10 cellular contexts compared by ENCODE assay signal in the genomic region with DNA sequence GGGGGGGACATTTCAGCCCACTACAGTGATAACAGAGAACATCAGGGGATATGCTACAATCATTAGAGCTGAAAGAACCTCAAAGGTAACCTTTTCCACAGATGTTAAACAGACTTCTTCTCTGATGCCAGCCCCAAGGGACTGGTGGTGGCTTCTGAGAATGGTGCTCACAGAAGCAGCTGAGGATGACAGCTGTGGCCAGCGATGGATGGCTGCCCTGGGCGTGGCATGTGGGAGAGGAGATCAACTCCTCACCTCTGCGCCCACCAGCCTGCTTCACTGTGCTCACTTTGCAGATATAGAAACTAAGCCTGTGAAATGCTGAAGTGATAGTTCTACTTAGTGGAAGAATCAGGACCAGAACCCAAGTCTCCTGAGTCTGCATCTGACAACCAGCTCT. TPM values are rescaled to one million over a fixed set of nuclear protein-coding genes. Genes with fewer than 3 reads are reported as not detected.
A peak's percentile ranks its signal among the peaks of the same experiment; 100 is the strongest.
DNase-seq lines count a peak whose midpoint lies in the region; ATAC-seq and TF ChIP-seq lines count a peak whose summit lies in the region.
"Had no signal": no experiment of that assay in that cellular context is flagged by ENCODE, and none has a peak within 500 bp of the region (broad histone marks: within the 10 kb centered on the region; RNA-seq: fewer than 3 reads in every experiment).

No MANE protein-coding gene starts in this region.

- H3K9me2 ChIP-seq in DOHH2 (replicated peaks; ENCODE audit: control insufficient read depth, low read length) = no peaks in the 10 kb centered on the region

- DNase-seq in SJCRH30 (peak; percentile 68 to 71), DMS153 treated with DMSO at 0.1 percent for 48 hours (lab: John Stamatoyannopoulos, UW; ENCODE audit: unreplicated experiment) (no peak), HPDE6-E6E7 (ENCODE audit: extremely low spot score) (no peak), NOMO-1 treated with dmso at 0.1 percent for 144 hours (lab: John Stamatoyannopoulos, UW; ENCODE audit: unreplicated experiment) (no peak), SKM-1 (lab: John Stamatoyannopoulos, UW; ENCODE audit: unreplicated experiment) (no peak)

- H3K9me3 ChIP-seq in DOHH2 (ENCODE audit: control insufficient read depth, insufficient read depth, low read length) (peaks cover 12% of the 10 kb centered on the region; the same call in 1 of the 2 replicates), SJCRH30 (replicated peaks) (no peaks in the 10 kb centered on the region)
- H3K9me3 ChIP-seq: esophagus muscularis mucosa had no signal

- H3K4me3 ChIP-seq in DOHH2 (ENCODE audit: low read length) (peak overlapping the region; percentile 53), SJCRH30 (no peak overlapping the region)
- H3K4me3 ChIP-seq: esophagus muscularis mucosa had no signal

- H3K27me3 ChIP-seq in DOHH2 (ENCODE audit: control insufficient read depth, low read length) (no peaks in the 10 kb centered on the region), SJCRH30 (no peaks in the 10 kb centered on the region)
- H3K27me3 ChIP-seq: esophagus muscularis mucosa had no signal

- peaks cover 4% of the 10 kb centered on the region; the same call in 1 of the 2 replicates for H3K36me3 ChIP-seq in DOHH2 (ENCODE audit: control insufficient read depth, low read length)
- no peaks in the 10 kb centered on the region for H3K36me3 ChIP-seq in SJCRH30
- H3K36me3 ChIP-seq: esophagus muscularis mucosa had no signal

- H3K27ac ChIP-seq in DOHH2 (ENCODE audit: low read depth, low read length) = peak overlapping the region; percentile 63
- no peak overlapping the region for H3K27ac ChIP-seq in SJCRH30

- peaks cover 39% of the 10 kb centered on the region for H3K79me2 ChIP-seq in DOHH2 (ENCODE audit: control insufficient read depth, low read length)

- ATAC-seq in GM19351 (IDR thresholded peaks at IDR 0.05; ENCODE audit: unreplicated experiment) (peak; percentile 86), HG03025 (IDR thresholded peaks at IDR 0.05; ENCODE audit: low FRiP score, unreplicated experiment) (peak; percentile 75)
- ATAC-seq: CD8-positive, alpha-beta T cell had no signal

- peaks cover 12% of the 10 kb centered on the region for H3F3A ChIP-seq in DOHH2 (ENCODE audit: control insufficient read depth, insufficient read depth)

- H4K20me1 ChIP-seq in DOHH2 (ENCODE audit: control insufficient read depth, insufficient read depth, low read depth, low read length) = no peaks in the 10 kb centered on the region

- TF ChIP-seq CTCF in DOHH2 (IDR thresholded peaks at IDR 0.05; ENCODE audit: low read depth, low read length, poor library complexity, severe bottlenecking) = no peak

- H3K4me2 ChIP-seq in DOHH2 (ENCODE audit: low read length) = peak overlapping the region; percentile 74

- peaks cover 59% of the 10 kb centered on the region for H3K4me1 ChIP-seq in DOHH2 (ENCODE audit: control insufficient read depth, low read length)
- H3K4me1 ChIP-seq in SJCRH30 = peaks cover 9% of the 10 kb centered on the region

RNA-seq across cellular contexts. Expression of gene FOXN3, which starts 33.0 kb away (rescaled TPM):
- 45.8 and 49.7 TPM in 2 replicates for total RNA-seq in SJCRH30 (2014; rRNA removed; shearing (Covaris generic))

Comparison
In these comparisons a context has a peak if more than half of its experiments do, and no peak if none do; other contexts are left out.
1. DNase-seq: peak in SJCRH30 (2 of 2); none in DMS153 treated with DMSO at 0.1 percent for 48 hours (single experiment), HPDE6-E6E7 (single experiment), NOMO-1 treated with dmso at 0.1 percent for 144 hours (single experiment) and SKM-1 (single experiment).